Comparison of ENCODE assay signal across 1 cellular context in the genomic region with DNA sequence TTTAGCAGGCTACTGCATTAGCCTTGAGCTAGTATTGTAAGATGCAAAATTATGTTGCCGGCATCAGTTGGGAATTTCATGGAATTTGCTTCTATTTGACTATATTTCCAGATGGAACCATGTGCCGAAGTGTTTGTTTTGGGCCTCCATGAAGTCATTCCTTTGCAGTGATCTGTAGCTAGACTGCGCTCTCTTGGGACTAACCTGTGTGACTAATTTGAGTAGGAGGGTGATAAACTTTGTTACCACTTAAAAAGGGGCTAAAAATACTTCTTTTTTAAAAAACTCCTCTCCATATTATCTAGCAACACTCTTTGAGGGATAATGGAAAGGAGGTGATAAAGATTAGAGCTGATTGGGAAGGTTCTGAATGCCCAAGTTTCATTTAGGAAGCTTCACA.
TF ChIP-seq lines count a peak whose summit lies in the region.

No MANE protein-coding gene starts in this region.

TF ChIP-seq in GM12878, 131 proteins besides CTCF, POLR2A, EP300 and RAD21 (continued from another document):
- TF ChIP-seq, protein P1, sequence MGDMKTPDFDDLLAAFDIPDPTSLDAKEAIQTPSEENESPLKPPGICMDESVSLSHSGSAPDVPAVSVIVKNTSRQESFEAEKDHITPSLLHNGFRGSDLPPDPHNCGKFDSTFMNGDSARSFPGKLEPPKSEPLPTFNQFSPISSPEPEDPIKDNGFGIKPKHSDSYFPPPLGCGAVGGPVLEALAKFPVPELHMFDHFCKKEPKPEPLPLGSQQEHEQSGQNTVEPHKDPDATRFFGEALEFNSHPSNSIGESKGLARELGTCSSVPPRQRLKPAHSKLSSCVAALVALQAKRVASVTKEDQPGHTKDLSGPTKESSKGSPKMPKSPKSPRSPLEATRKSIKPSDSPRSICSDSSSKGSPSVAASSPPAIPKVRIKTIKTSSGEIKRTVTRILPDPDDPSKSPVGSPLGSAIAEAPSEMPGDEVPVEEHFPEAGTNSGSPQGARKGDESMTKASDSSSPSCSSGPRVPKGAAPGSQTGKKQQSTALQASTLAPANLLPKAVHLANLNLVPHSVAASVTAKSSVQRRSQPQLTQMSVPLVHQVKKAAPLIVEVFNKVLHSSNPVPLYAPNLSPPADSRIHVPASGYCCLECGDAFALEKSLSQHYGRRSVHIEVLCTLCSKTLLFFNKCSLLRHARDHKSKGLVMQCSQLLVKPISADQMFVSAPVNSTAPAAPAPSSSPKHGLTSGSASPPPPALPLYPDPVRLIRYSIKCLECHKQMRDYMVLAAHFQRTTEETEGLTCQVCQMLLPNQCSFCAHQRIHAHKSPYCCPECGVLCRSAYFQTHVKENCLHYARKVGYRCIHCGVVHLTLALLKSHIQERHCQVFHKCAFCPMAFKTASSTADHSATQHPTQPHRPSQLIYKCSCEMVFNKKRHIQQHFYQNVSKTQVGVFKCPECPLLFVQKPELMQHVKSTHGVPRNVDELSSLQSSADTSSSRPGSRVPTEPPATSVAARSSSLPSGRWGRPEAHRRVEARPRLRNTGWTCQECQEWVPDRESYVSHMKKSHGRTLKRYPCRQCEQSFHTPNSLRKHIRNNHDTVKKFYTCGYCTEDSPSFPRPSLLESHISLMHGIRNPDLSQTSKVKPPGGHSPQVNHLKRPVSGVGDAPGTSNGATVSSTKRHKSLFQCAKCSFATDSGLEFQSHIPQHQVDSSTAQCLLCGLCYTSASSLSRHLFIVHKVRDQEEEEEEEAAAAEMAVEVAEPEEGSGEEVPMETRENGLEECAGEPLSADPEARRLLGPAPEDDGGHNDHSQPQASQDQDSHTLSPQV (IDR thresholded peaks at IDR 0.05) = no peak
- TF ChIP-seq RAD51 (IDR thresholded peaks at IDR 0.05) (no peak), IRF4 (IDR thresholded peaks at IDR 0.05; ENCODE audit: low read depth, low read length) (no peak)
